In the genomic region with DNA sequence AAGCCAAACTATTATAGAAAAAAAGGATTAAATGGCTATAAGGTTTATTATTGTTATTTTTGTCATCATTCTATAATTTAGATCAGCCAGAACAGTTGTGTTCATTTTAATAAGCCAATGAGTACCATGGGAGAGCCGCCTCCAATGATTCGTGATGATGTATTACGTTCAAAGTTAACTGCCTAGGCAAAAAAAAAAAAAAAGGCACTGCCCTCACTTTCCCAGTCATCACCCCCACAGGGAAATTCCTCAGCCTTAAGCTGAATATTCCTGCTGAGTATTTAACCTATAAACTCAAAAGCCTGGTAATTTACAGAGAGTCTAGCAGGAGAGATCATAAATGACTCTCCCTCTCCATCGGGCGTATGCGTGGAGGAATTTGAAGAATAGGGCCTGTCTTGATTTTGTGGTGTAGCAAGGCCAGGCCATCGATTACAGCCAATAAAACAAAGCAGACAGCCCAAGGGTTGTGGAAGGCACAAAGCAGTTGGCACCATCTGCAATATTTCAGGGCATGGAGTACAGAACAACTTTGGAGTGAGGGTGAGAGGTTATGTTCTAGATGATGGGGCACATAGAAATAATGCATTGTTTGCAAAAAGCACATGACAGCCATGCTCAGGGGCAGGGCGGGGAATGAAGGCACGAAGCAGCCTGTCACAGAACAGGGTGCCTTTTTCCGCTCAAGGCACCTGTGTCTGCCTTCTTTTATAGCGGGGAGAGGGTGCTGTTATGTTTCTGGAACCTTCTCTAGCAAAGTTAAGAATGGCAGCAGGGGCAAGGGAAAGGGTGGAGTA, we compare ENCODE assay signal across 15 cellular contexts.
DNase-seq lines count a peak whose midpoint lies in the region; TF ChIP-seq lines count a peak whose summit lies in the region.
"Had no signal": no experiment of that assay in that cellular context is flagged by ENCODE, and none has a peak within 500 bp of the region (broad histone marks: within the 10 kb centered on the region; RNA-seq: fewer than 3 reads in every experiment).

No MANE protein-coding gene starts in this region.

- H3K4me3 ChIP-seq in epithelial cell of esophagus (ENCODE audit: low read length) (no peak overlapping the region), neural progenitor cell (no peak overlapping the region)

- H3K4me1 Mint-ChIP-seq in neural progenitor cell (peaks cover 10% of the 10 kb centered on the region), immature natural killer cell (no peaks in the 10 kb centered on the region)

- TF ChIP-seq CTCF in epithelial cell of esophagus (IDR thresholded peaks at IDR 0.05; ENCODE audit: insufficient read depth, low read depth, low read length, missing control alignments): no peak
- no peak for TF ChIP-seq CTCF in neural progenitor cell (IDR thresholded peaks at IDR 0.05)

- H3K36me3 ChIP-seq in neural progenitor cell: no peaks in the 10 kb centered on the region

- no peak overlapping the region for H3K4me3 Mint-ChIP-seq in neural progenitor cell
- no peak overlapping the region for H3K4me3 Mint-ChIP-seq in immature natural killer cell
- H3K4me3 Mint-ChIP-seq: CD14-positive monocyte had no signal

- no peaks in the 10 kb centered on the region for H3K27me3 ChIP-seq in neural progenitor cell

- peak; percentile 64 for DNase-seq in EL
- DNase-seq in M059J (ENCODE audit: low read depth): peak; percentile 8
- peak; percentile 46 for DNase-seq in epithelial cell of esophagus (ENCODE audit: low read depth)
- no peak for DNase-seq in neural progenitor cell (ENCODE audit: low spot score)
- no peak for DNase-seq in immature natural killer cell
- no peak for DNase-seq in ecto neural progenitor cell (ENCODE audit: low spot score)
- DNase-seq in NCI-H2029 treated with DMSO at 0.1 percent for 48 hours (lab: John Stamatoyannopoulos, UW): no peak
- DNase-seq: DMS 273 treated with DMSO at 0.1 percent for 48 hours, HCEC 1CT, NCI-H1417 treated with DMSO at 0.1 percent for 48 hours, NCI-H2029, NCI-H510A, NCI-H774, SW 1271 had no signal

- H3K36me3 Mint-ChIP-seq in neural progenitor cell (peaks cover 1% of the 10 kb centered on the region), immature natural killer cell (peaks cover 0 to 9% (median 6%) of the 10 kb centered on the region in 3 donors)

- no peaks in the 10 kb centered on the region for H3K27me3 Mint-ChIP-seq in neural progenitor cell (ENCODE audit: insufficient read depth, low read depth)
- peaks cover 0 to 9% (median 3%) of the 10 kb centered on the region in 3 donors for H3K27me3 Mint-ChIP-seq in immature natural killer cell (ENCODE audit: low read depth in 3 of 3)

- H3K27ac ChIP-seq in neural progenitor cell: no peak overlapping the region

- H2AFZ ChIP-seq in neural progenitor cell (replicated peaks): peak overlapping the region; percentile 34

- no peak overlapping the region for H3K4me2 ChIP-seq in neural progenitor cell

- no peaks in the 10 kb centered on the region for H3K9me3 ChIP-seq in neural progenitor cell (ENCODE audit: low read depth)

- H3K9me3 Mint-ChIP-seq in neural progenitor cell (peaks cover 7% of the 10 kb centered on the region), immature natural killer cell (peaks cover 5 to 13% (median 10%) of the 10 kb centered on the region in 6 donors)

- H3K9ac ChIP-seq in neural progenitor cell: no peak overlapping the region

- H4K20me1 ChIP-seq in neural progenitor cell (ENCODE audit: low read depth): no peaks in the 10 kb centered on the region

- H3K4me1 ChIP-seq in neural progenitor cell: no peaks in the 10 kb centered on the region

- H3K79me2 ChIP-seq in neural progenitor cell (ENCODE audit: low read depth): no peaks in the 10 kb centered on the region

- no peaks in the 10 kb centered on the region for H3F3A ChIP-seq in neural progenitor cell (ENCODE audit: low read depth)

- H3K27ac Mint-ChIP-seq in neural progenitor cell (no peak overlapping the region), immature natural killer cell (no peak overlapping the region)
- H3K27ac Mint-ChIP-seq: CD14-positive monocyte had no signal

Comparison
In these comparisons a context has a peak if more than half of its experiments do, and no peak if none do; other contexts are left out.
1. DNase-seq: peak in EL (single experiment), M059J (single experiment) and epithelial cell of esophagus (single experiment); none in neural progenitor cell (single experiment), immature natural killer cell (0 of 3), ecto neural progenitor cell (single experiment) and NCI-H2029 treated with DMSO at 0.1 percent for 48 hours (single experiment).